8 cellular contexts compared by ENCODE assay signal in genomic region chr6:28658475-28659249, GRCh38.
DNase-seq lines count a peak whose midpoint lies in the region; ATAC-seq and TF ChIP-seq lines count a peak whose summit lies in the region.

No MANE protein-coding gene starts in this region.

- no peaks in the 10 kb centered on the region for H3K9me3 Mint-ChIP-seq in T-helper 1 cell treated with Interleukin-12 subunit alpha and Interleukin-12 subunit beta and Interleukin-4 antibody, amounts not matched to agents 30 μg/mL and 1 μg/mL, for 36 hours

- peaks cover 63% of the 10 kb centered on the region for H3K27me3 Mint-ChIP-seq in T-helper 1 cell treated with Interleukin-12 subunit alpha and Interleukin-12 subunit beta and Interleukin-4 antibody, amounts not matched to agents 30 μg/mL and 1 μg/mL, for 36 hours (ENCODE audit: low read depth)

- no peak for TF ChIP-seq POLR2A in Peyer's patch (IDR thresholded peaks at IDR 0.05)
- no peak for TF ChIP-seq POLR2A in esophagus muscularis mucosa (IDR thresholded peaks at IDR 0.05; ENCODE audit: low read depth)

- TF ChIP-seq CTCF in Peyer's patch (IDR thresholded peaks at IDR 0.05) (no peak), esophagus muscularis mucosa (IDR thresholded peaks at IDR 0.05) (no peak)

- intact Hi-C loops in esophagus muscularis mucosa (cut with DNase I) = no loop called here

- no peaks in the 10 kb centered on the region for H3K36me3 ChIP-seq in Peyer's patch
- no peaks in the 10 kb centered on the region for H3K36me3 ChIP-seq in esophagus muscularis mucosa
- H3K36me3 ChIP-seq in rectal smooth muscle tissue (ENCODE audit: control insufficient read depth, insufficient read depth, low read length) = no peaks in the 10 kb centered on the region

- no peaks in the 10 kb centered on the region for H3K4me1 ChIP-seq in Peyer's patch
- peaks cover 0 to 16% (median 12%) of the 10 kb centered on the region in 4 donors for H3K4me1 ChIP-seq in esophagus muscularis mucosa
- H3K4me1 ChIP-seq in rectal smooth muscle tissue (ENCODE audit: control insufficient read depth, insufficient read depth, low read length) = no peaks in the 10 kb centered on the region

- TF ChIP-seq EP300 in esophagus muscularis mucosa (IDR thresholded peaks at IDR 0.05) = no peak

- under 1% methylated on average over 16 of the region's 16 CpGs for WGBS in esophagus muscularis mucosa

- peak overlapping the region; percentile 81 for H3K27ac Mint-ChIP-seq in T-helper 1 cell treated with Interleukin-12 subunit alpha and Interleukin-12 subunit beta and Interleukin-4 antibody, amounts not matched to agents 30 μg/mL and 1 μg/mL, for 36 hours

- H3K4me3 Mint-ChIP-seq in T-helper 1 cell treated with Interleukin-12 subunit alpha and Interleukin-12 subunit beta and Interleukin-4 antibody, amounts not matched to agents 30 μg/mL and 1 μg/mL, for 36 hours = peak overlapping the region; percentile 73

- peak overlapping the region in 3 of 4 donors; percentile 20 to 26 (median 21) for H3K4me3 ChIP-seq in Peyer's patch
- H3K4me3 ChIP-seq in esophagus muscularis mucosa = peak overlapping the region; percentile 17 to 47 (median 36)
- H3K4me3 ChIP-seq in rectal smooth muscle tissue (ENCODE audit: low read length) = peak overlapping the region; percentile 31

- no peaks in the 10 kb centered on the region for H3K36me3 Mint-ChIP-seq in T-helper 1 cell treated with Interleukin-12 subunit alpha and Interleukin-12 subunit beta and Interleukin-4 antibody, amounts not matched to agents 30 μg/mL and 1 μg/mL, for 36 hours (ENCODE audit: low read depth)

- ATAC-seq in GM18502 (IDR thresholded peaks at IDR 0.05; ENCODE audit: poor library complexity, unreplicated experiment) = no peak
- ATAC-seq in GM18858 (IDR thresholded peaks at IDR 0.05; ENCODE audit: unreplicated experiment) = no peak

- H3K9me3 ChIP-seq in Peyer's patch (no peaks in the 10 kb centered on the region), esophagus muscularis mucosa (no peaks in the 10 kb centered on the region)

- H3K27me3 ChIP-seq in Peyer's patch = no peaks in the 10 kb centered on the region
- peaks cover 0 to 81% (median 12%) of the 10 kb centered on the region in 4 donors for H3K27me3 ChIP-seq in esophagus muscularis mucosa
- peaks cover 10% of the 10 kb centered on the region for H3K27me3 ChIP-seq in rectal smooth muscle tissue (ENCODE audit: control insufficient read depth, insufficient read depth, low read length)

- no peak overlapping the region for H3K9ac ChIP-seq in rectal smooth muscle tissue (ENCODE audit: low read length)

- DNase-seq in T-helper 1 cell = no peak
- no peak for DNase-seq in Peyer's patch
- DNase-seq in esophagus muscularis mucosa (ENCODE audit: extremely low spot score) = no peak
- no peak for DNase-seq in stimulated activated CD4-positive, alpha-beta T cell treated with anti-CD3 and anti-CD28 coated beads, Interleukin-12 subunit alpha, Interleukin-12 subunit beta, amount 100 ng/mL, for 4 hours

- peaks cover 19% of the 10 kb centered on the region for H3K4me1 Mint-ChIP-seq in T-helper 1 cell treated with Interleukin-12 subunit alpha and Interleukin-12 subunit beta and Interleukin-4 antibody, amounts not matched to agents 30 μg/mL and 1 μg/mL, for 36 hours (ENCODE audit: low read depth)

- no peak overlapping the region for H3K27ac ChIP-seq in Peyer's patch
- no peak overlapping the region for H3K27ac ChIP-seq in esophagus muscularis mucosa (replicated peaks in 1 of 4)
- H3K27ac ChIP-seq in rectal smooth muscle tissue (ENCODE audit: low read depth, low read length) = no peak overlapping the region
